ENCODE assay signal across 17 cellular contexts in genomic region chr2:23350026-23350791, GRCh38. TPM values are rescaled to one million over a fixed set of nuclear protein-coding genes. Genes with fewer than 3 reads are reported as not detected.
DNase-seq lines count a peak whose midpoint lies in the region; ATAC-seq and TF ChIP-seq lines count a peak whose summit lies in the region.
"Had no signal": no experiment of that assay in that cellular context is flagged by ENCODE, and none has a peak within 500 bp of the region (broad histone marks: within the 10 kb centered on the region; RNA-seq: fewer than 3 reads in every experiment).

No MANE protein-coding gene starts in this region.

- no peak overlapping the region for H4K8ac ChIP-seq in mesenchymal stem cell (ENCODE audit: low read length)

- no peaks in the 10 kb centered on the region for H3K27me3 ChIP-seq in BLaER1
- no peaks in the 10 kb centered on the region for H3K27me3 ChIP-seq in MG63
- H3K27me3 ChIP-seq in body of pancreas = no peaks in the 10 kb centered on the region
- H3K27me3 ChIP-seq in mesenchymal stem cell (ENCODE audit: control insufficient read depth in 1 of 2, insufficient read depth in 1 of 2, low read length in 2 of 2) = peaks cover 16 to 23% of the 10 kb centered on the region in 2 experiments
- no peaks in the 10 kb centered on the region for H3K27me3 ChIP-seq in esophagus muscularis mucosa

- no peak overlapping the region for H3K27ac ChIP-seq in BLaER1
- peak overlapping the region in 1 of 4 donors; percentile 24 for H3K27ac ChIP-seq in body of pancreas
- H3K27ac ChIP-seq in mesenchymal stem cell (ENCODE audit: low read length, poor library complexity, severe bottlenecking) = peak overlapping the region; percentile 54
- peak overlapping the region in 1 of 4 donors; percentile 38 for H3K27ac ChIP-seq in esophagus muscularis mucosa (replicated peaks in 1 of 4)
- H3K27ac ChIP-seq: foreskin keratinocyte had no signal

- no peak for TF ChIP-seq EP300 in esophagus muscularis mucosa (IDR thresholded peaks at IDR 0.05)

- H3K79me1 ChIP-seq in mesenchymal stem cell (replicated peaks; ENCODE audit: low read length, poor library complexity, severe bottlenecking) = no peaks in the 10 kb centered on the region

- no peaks in the 10 kb centered on the region for H3K36me3 Mint-ChIP-seq in activated CD4-positive, alpha-beta T cell treated with anti-CD3 and anti-CD28 coated beads, Interleukin-2, amount 10 ng/mL, durations not matched to agents 24 days and 14 days (ENCODE audit: low read depth)
- H3K36me3 Mint-ChIP-seq: activated naive CD8-positive, alpha-beta T cell; IgD-negative memory B cell had no signal

- no peak overlapping the region for H3K23ac ChIP-seq in mesenchymal stem cell (ENCODE audit: low read length in 2 of 2)

- intact Hi-C loops in body of pancreas (cut with DNase I) (no loop called here), esophagus muscularis mucosa (cut with DNase I) (loop anchor here (5.0 to 10.0 kb wide), 2 partner anchors 328 to 445 kb away; no protein-coding TSS in a partner anchor)
- intact Hi-C loops in activated CD4-positive, alpha-beta T cell treated with anti-CD3 and anti-CD28 coated beads, Interleukin-2, amount 10 ng/mL, durations not matched to agents 24 days and 14 days (cut with micrococcal nuclease) = no loop called here

- H3K4me1 Mint-ChIP-seq in activated CD4-positive, alpha-beta T cell treated with anti-CD3 and anti-CD28 coated beads, Interleukin-2, amount 10 ng/mL, durations not matched to agents 24 days and 14 days = no peaks in the 10 kb centered on the region

- H3K9me3 ChIP-seq in BLaER1 = no peaks in the 10 kb centered on the region
- no peaks in the 10 kb centered on the region for H3K9me3 ChIP-seq in MG63
- H3K9me3 ChIP-seq in body of pancreas = no peaks in the 10 kb centered on the region
- H3K9me3 ChIP-seq in mesenchymal stem cell (ENCODE audit: control insufficient read depth, low read length) = peaks cover 4% of the 10 kb centered on the region
- no peaks in the 10 kb centered on the region for H3K9me3 ChIP-seq in esophagus muscularis mucosa

- H3K27ac Mint-ChIP-seq in activated CD4-positive, alpha-beta T cell treated with anti-CD3 and anti-CD28 coated beads, Interleukin-2, amount 10 ng/mL, durations not matched to agents 24 days and 14 days = no peak overlapping the region
- H3K27ac Mint-ChIP-seq: activated naive CD8-positive, alpha-beta T cell; IgD-negative memory B cell had no signal

- no peak overlapping the region for H3K18ac ChIP-seq in mesenchymal stem cell (ENCODE audit: low read depth in 1 of 2, low read length in 2 of 2)

- TF ChIP-seq CTCF in body of pancreas (IDR thresholded peaks at IDR 0.05) = no peak
- TF ChIP-seq CTCF in esophagus muscularis mucosa (IDR thresholded peaks at IDR 0.05) = no peak

- H2AFZ ChIP-seq in mesenchymal stem cell (ENCODE audit: low read depth, low read length) = no peak overlapping the region

- no peak overlapping the region for H3K9ac ChIP-seq in BLaER1
- peak overlapping the region; percentile 33 for H3K9ac ChIP-seq in mesenchymal stem cell (ENCODE audit: low read length)

- peak overlapping the region; percentile 84 for H2AK5ac ChIP-seq in mesenchymal stem cell (ENCODE audit: low read length, severe bottlenecking)

- H3K9me3 Mint-ChIP-seq in activated CD4-positive, alpha-beta T cell treated with anti-CD3 and anti-CD28 coated beads, Interleukin-2, amount 10 ng/mL, durations not matched to agents 24 days and 14 days = no peaks in the 10 kb centered on the region
- H3K9me3 Mint-ChIP-seq: IgD-negative memory B cell had no signal

- peaks cover 21% of the 10 kb centered on the region for H3K27me3 Mint-ChIP-seq in activated CD4-positive, alpha-beta T cell treated with anti-CD3 and anti-CD28 coated beads, Interleukin-2, amount 10 ng/mL, durations not matched to agents 24 days and 14 days

- DNase-seq in MG63 (peak; percentile 7), body of pancreas (peak in 1 of 4 donors; percentile 9), mesenchymal stem cell (no peak), esophagus muscularis mucosa (ENCODE audit: extremely low spot score) (no peak)
- DNase-seq in activated CD4-positive, alpha-beta T cell treated with anti-CD3 and anti-CD28 coated beads, Interleukin-2, amount 10 ng/mL, durations not matched to agents 24 days and 14 days = no peak
- DNase-seq: activated CD4-positive, CD25-positive, alpha-beta regulatory T cell treated with anti-CD3 and anti-CD28 coated beads, Interleukin-2, amount 50 U/mL, for 72 hours; foreskin keratinocyte; NCI-H1930; NCI-H510A; RPMI8226; stimulated activated CD4-positive, alpha-beta T cell treated with anti-CD3 and anti-CD28 coated beads, Interleukin-2, amount 100 ng/mL, for 24 hours; stimulated activated naive CD4-positive, alpha-beta T cell treated with Interleukin-2 at 50 U/mL for 16 hours had no signal

- H3K36me3 ChIP-seq in BLaER1 (no peaks in the 10 kb centered on the region), MG63 (no peaks in the 10 kb centered on the region), body of pancreas (replicated peaks in 1 of 2; ENCODE audit: insufficient read depth in 1 of 2, low read depth in 2 of 2) (no peaks in the 10 kb centered on the region), mesenchymal stem cell (ENCODE audit: control insufficient read depth in 1 of 2, insufficient read depth in 2 of 2, low read depth in 1 of 2, low read length in 2 of 2) (no peaks in the 10 kb centered on the region), esophagus muscularis mucosa (no peaks in the 10 kb centered on the region)

- H2BK120ac ChIP-seq in mesenchymal stem cell (ENCODE audit: low read depth, low read length) = no peak overlapping the region

- H2BK15ac ChIP-seq in mesenchymal stem cell (ENCODE audit: low read depth, poor library complexity, severe bottlenecking) = peak overlapping the region; percentile 32

- H3K4me3 Mint-ChIP-seq in activated CD4-positive, alpha-beta T cell treated with anti-CD3 and anti-CD28 coated beads, Interleukin-2, amount 10 ng/mL, durations not matched to agents 24 days and 14 days = no peak overlapping the region
- H3K4me3 Mint-ChIP-seq: activated naive CD8-positive, alpha-beta T cell had no signal

- H2BK12ac ChIP-seq in mesenchymal stem cell (ENCODE audit: low read length in 2 of 2) = no peak overlapping the region

- H3K14ac ChIP-seq in mesenchymal stem cell (ENCODE audit: low read length in 2 of 2) = peak overlapping the region in 1 of 2 experiments; percentile 79

- 74 to 82% methylated on average over 12 to 14 of the region's 16 CpGs for WGBS in body of pancreas, 2 donors
- WGBS in mesenchymal stem cell = 93% methylated on average over 16 of the region's 16 CpGs
- WGBS in esophagus muscularis mucosa = 86% methylated on average over 14 of the region's 16 CpGs

- ATAC-seq in body of pancreas (peak; percentile 21), GM19455 (IDR thresholded peaks at IDR 0.05; ENCODE audit: unreplicated experiment) (no peak), HG03439 (IDR thresholded peaks at IDR 0.05; ENCODE audit: unreplicated experiment) (no peak)
- ATAC-seq: foreskin keratinocyte had no signal

- H3K4me3 ChIP-seq in BLaER1 (no peak overlapping the region), MG63 (no peak overlapping the region), body of pancreas (no peak overlapping the region), mesenchymal stem cell (ENCODE audit: insufficient read depth in 1 of 2, low read depth in 1 of 2, low read length in 2 of 2) (no peak overlapping the region), esophagus muscularis mucosa (no peak overlapping the region)

- peaks cover 26% of the 10 kb centered on the region for H3K4me1 ChIP-seq in BLaER1
- H3K4me1 ChIP-seq in body of pancreas = peaks cover 10% of the 10 kb centered on the region
- peaks cover 24% of the 10 kb centered on the region for H3K4me1 ChIP-seq in mesenchymal stem cell (ENCODE audit: control insufficient read depth, insufficient read depth, low read depth, low read length)
- H3K4me1 ChIP-seq in esophagus muscularis mucosa = peaks cover 3 to 19% (median 16%) of the 10 kb centered on the region in 4 donors
- H3K4me1 ChIP-seq: foreskin keratinocyte had no signal

- H4K20me1 ChIP-seq in BLaER1 = no peaks in the 10 kb centered on the region

- H3K4me2 ChIP-seq in BLaER1 (peak overlapping the region; percentile 76), mesenchymal stem cell (ENCODE audit: low read length, poor library complexity, severe bottlenecking) (no peak overlapping the region)

- TF ChIP-seq POLR2A in body of pancreas (IDR thresholded peaks at IDR 0.05) (no peak), esophagus muscularis mucosa (IDR thresholded peaks at IDR 0.05; ENCODE audit: low read depth) (no peak)

- no peak overlapping the region for H3K4ac ChIP-seq in mesenchymal stem cell (ENCODE audit: low read depth in 1 of 2, low read length in 2 of 2)

- H4K91ac ChIP-seq in mesenchymal stem cell (ENCODE audit: low read length) = no peak overlapping the region

- no peak overlapping the region for H2BK5ac ChIP-seq in mesenchymal stem cell (ENCODE audit: low read depth, low read length, poor library complexity, severe bottlenecking)

RNA-seq across cellular contexts. Expression of gene KLHL29, which starts 34.8 kb away (rescaled TPM):
- total RNA-seq in MG63 (2014; rRNA removed; shearing (Covaris generic); ENCODE audit: low replicate concordance) = 0.69 and 1.5 TPM in 2 replicates
- total RNA-seq in body of pancreas = 1 to 10 TPM; 4.0 to 4.4 TPM
- 11.5 TPM for polyA plus RNA-seq in mesenchymal stem cell (2013, experiment 1 of 2)
- polyA plus RNA-seq in mesenchymal stem cell (2013, experiment 2 of 2) = 11.2 TPM
- total RNA-seq in esophagus muscularis mucosa = 10 to 100 TPM; 22.0 to 26.1 (median 23.4) TPM
- total RNA-seq in activated CD4-positive, alpha-beta T cell treated with anti-CD3 and anti-CD28 coated beads, Interleukin-2, amount 10 ng/mL, durations not matched to agents 24 days and 14 days = 3.7 and 3.8 TPM in 2 replicates
